In the genomic region with DNA sequence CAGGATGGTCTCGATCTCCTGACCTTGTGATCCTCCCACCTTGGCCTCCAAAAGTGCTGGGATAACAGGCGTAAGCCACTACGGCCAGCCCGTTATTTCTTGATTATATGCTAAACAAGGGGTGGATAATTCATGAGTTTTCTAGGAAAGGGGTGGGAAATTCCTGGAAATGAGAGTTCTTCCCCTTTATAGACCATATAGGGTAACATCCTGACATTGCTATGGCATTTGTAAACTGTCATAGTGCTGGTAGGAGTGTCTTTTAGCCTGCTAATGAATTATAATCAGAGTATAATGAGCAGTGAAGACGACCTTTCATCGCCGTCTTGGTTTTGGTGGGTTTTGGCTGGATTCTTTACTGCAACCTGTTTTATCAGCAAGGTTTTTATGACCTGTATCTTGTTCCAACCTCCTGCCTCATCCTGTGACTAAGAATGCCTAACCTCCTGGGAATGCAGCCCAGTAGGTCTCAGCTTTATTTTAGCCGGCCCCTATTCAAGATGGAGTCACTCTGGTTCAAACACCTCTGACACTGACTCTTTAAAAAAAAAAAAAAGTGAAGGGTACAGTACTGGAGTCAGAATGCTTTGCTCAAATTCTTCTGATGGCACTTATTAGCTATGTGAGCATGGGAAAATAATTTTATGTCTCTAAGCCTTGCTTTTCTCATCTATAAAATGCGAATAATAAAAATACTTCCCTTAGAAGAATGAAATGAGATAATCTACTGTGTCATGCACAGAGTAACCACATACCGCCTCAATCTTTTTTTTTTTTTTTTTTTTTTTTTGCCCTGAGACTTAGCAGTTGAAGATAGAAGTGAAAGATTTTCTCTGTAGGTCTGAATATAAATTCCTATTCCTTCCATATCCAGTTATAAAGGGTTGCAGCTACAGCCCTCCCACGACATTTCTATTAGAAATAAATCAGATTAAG, we compare ENCODE assay signal across 1 cellular context.
TF ChIP-seq lines count a peak whose summit lies in the region.

No MANE protein-coding gene starts in this region.

TF ChIP-seq in K562, 482 proteins besides CTCF, POLR2A, EP300 and RAD21 (continued from another document and continues in another):
- TF ChIP-seq CLOCK (CRISPR knock-in tag; IDR thresholded peaks at IDR 0.05; ENCODE audit: borderline replicate concordance) (peak; percentile 76; the same call in 1 of the 2 replicates), NR1H2 (CRISPR knock-in tag; IDR thresholded peaks at IDR 0.05) (no peak), CC2D1A (IDR thresholded peaks at IDR 0.05) (no peak), SNIP1 (IDR thresholded peaks at IDR 0.05; ENCODE audit: low read depth) (no peak), ZNF589 (CRISPR knock-in tag; IDR thresholded peaks at IDR 0.05; ENCODE audit: low read depth) (peak; percentile 100), ZNF197 (CRISPR knock-in tag; IDR thresholded peaks at IDR 0.05; ENCODE audit: low read depth) (peak; percentile 100), MED1 (CRISPR knock-in tag; IDR thresholded peaks at IDR 0.05; ENCODE audit: borderline replicate concordance) (no peak), BACH1 (tag; IDR thresholded peaks at IDR 0.05) (peak; percentile 99), ZNF263 (CRISPR knock-in tag; IDR thresholded peaks at IDR 0.05; ENCODE audit: borderline replicate concordance) (no peak), ESRRB (CRISPR knock-in tag; IDR thresholded peaks at IDR 0.05; ENCODE audit: borderline replicate concordance) (peak; percentile 89), ZNF696 (CRISPR knock-in tag; conservative IDR thresholded peaks at IDR 0.05) (no peak), TAF9B (IDR thresholded peaks at IDR 0.05; ENCODE audit: partially characterized antibody) (no peak), E2F5 (CRISPR knock-in tag; IDR thresholded peaks at IDR 0.05) (no peak), NCOA6 (IDR thresholded peaks at IDR 0.05) (no peak), STAT5B (CRISPR knock-in tag; IDR thresholded peaks at IDR 0.05) (peak; percentile 97), XRCC4 (IDR thresholded peaks at IDR 0.05; ENCODE audit: extremely low read depth, insufficient read depth, insufficient read length) (no peak), IRF9 (tag; IDR thresholded peaks at IDR 0.05) (peak; percentile 99), ZFP30 (CRISPR knock-in tag; IDR thresholded peaks at IDR 0.05; ENCODE audit: borderline replicate concordance) (no peak), MCM7 (IDR thresholded peaks at IDR 0.05) (no peak), ZNF184 (CRISPR knock-in tag; IDR thresholded peaks at IDR 0.05) (no peak), CCNT2 (IDR thresholded peaks at IDR 0.05; ENCODE audit: borderline replicate concordance, extremely low read depth, insufficient read length, low read depth, low read length) (no peak), DMBX1 (CRISPR knock-in tag; IDR thresholded peaks at IDR 0.05; ENCODE audit: borderline replicate concordance) (peak; percentile 99), ESRRA (IDR thresholded peaks at IDR 0.05; ENCODE audit: borderline replicate concordance, low read depth) (no peak), ZNF518B (CRISPR knock-in tag; IDR thresholded peaks at IDR 0.05) (peak; percentile 89), SETDB1 (IDR thresholded peaks at IDR 0.05; ENCODE audit: low read length) (no peak), KHSRP (IDR thresholded peaks at IDR 0.05) (no peak), ZNF644 (tag; IDR thresholded peaks at IDR 0.05; ENCODE audit: low read depth) (peak; percentile 99), ZNF217 (CRISPR knock-in tag; IDR thresholded peaks at IDR 0.05) (no peak), ZNF121 (CRISPR knock-in tag; conservative IDR thresholded peaks at IDR 0.05) (no peak), HNRNPLL (IDR thresholded peaks at IDR 0.05; ENCODE audit: low read depth, low read length, poor library complexity, severe bottlenecking) (no peak), HIVEP1 (CRISPR knock-in tag; IDR thresholded peaks at IDR 0.05) (peak; percentile 95), POLR2H (tag; IDR thresholded peaks at IDR 0.05; ENCODE audit: low read depth) (peak; percentile 95), PHTF2 (CRISPR knock-in tag; IDR thresholded peaks at IDR 0.05) (peak; percentile 68; the same call in 1 of the 2 replicates), HMG20A (CRISPR knock-in tag; conservative IDR thresholded peaks at IDR 0.05) (peak; percentile 45; the same call in 1 of the 2 replicates), TOE1 (IDR thresholded peaks at IDR 0.05; ENCODE audit: borderline replicate concordance) (no peak), TOE1 (CRISPR knock-in tag; IDR thresholded peaks at IDR 0.05; ENCODE audit: borderline replicate concordance, low read depth) (no peak), NR2C2 (CRISPR knock-in tag; IDR thresholded peaks at IDR 0.05) (no peak), NR2C2 (tag; IDR thresholded peaks at IDR 0.05) (peak; percentile 91), U2AF1 (optimal IDR thresholded peaks at IDR 0.05; ENCODE audit: low read depth, low read length) (no peak), DNMT1 (IDR thresholded peaks at IDR 0.05) (no peak), KAT2B (IDR thresholded peaks at IDR 0.05; ENCODE audit: low read depth, low read length) (no peak), OTX1 (CRISPR knock-in tag; IDR thresholded peaks at IDR 0.05) (peak; percentile 99), RBM22 (IDR thresholded peaks at IDR 0.05; ENCODE audit: low read depth, low read length, poor library complexity, severe bottlenecking) (no peak), XRCC3 (IDR thresholded peaks at IDR 0.05) (no peak), ZNF785 (CRISPR knock-in tag; IDR thresholded peaks at IDR 0.05) (0 out of 2 replicates have a peak, but pooled peaks have one; percentile 63), CBFA2T2 (conservative IDR thresholded peaks at IDR 0.05) (no peak), NFRKB (IDR thresholded peaks at IDR 0.05; ENCODE audit: low read depth) (no peak), NEUROD1 (IDR thresholded peaks at IDR 0.05; ENCODE audit: borderline replicate concordance, low read depth, low read length, partially characterized antibody) (no peak)
- TF ChIP-seq, protein P1, sequence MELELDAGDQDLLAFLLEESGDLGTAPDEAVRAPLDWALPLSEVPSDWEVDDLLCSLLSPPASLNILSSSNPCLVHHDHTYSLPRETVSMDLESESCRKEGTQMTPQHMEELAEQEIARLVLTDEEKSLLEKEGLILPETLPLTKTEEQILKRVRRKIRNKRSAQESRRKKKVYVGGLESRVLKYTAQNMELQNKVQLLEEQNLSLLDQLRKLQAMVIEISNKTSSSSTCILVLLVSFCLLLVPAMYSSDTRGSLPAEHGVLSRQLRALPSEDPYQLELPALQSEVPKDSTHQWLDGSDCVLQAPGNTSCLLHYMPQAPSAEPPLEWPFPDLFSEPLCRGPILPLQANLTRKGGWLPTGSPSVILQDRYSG (tag; conservative IDR thresholded peaks at IDR 0.05; ENCODE audit: low read depth) = peak; percentile 99
- TF ChIP-seq, protein P2, sequence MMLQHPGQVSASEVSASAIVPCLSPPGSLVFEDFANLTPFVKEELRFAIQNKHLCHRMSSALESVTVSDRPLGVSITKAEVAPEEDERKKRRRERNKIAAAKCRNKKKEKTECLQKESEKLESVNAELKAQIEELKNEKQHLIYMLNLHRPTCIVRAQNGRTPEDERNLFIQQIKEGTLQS (IDR thresholded peaks at IDR 0.05) = no peak
- TF ChIP-seq, protein P2 (CRISPR knock-in tag; conservative IDR thresholded peaks at IDR 0.05) = no peak
- TF ChIP-seq, protein P3, sequence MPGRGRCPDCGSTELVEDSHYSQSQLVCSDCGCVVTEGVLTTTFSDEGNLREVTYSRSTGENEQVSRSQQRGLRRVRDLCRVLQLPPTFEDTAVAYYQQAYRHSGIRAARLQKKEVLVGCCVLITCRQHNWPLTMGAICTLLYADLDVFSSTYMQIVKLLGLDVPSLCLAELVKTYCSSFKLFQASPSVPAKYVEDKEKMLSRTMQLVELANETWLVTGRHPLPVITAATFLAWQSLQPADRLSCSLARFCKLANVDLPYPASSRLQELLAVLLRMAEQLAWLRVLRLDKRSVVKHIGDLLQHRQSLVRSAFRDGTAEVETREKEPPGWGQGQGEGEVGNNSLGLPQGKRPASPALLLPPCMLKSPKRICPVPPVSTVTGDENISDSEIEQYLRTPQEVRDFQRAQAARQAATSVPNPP (IDR thresholded peaks at IDR 0.05; ENCODE audit: borderline replicate concordance, insufficient read depth, insufficient read length) = no peak
- TF ChIP-seq, protein P4, sequence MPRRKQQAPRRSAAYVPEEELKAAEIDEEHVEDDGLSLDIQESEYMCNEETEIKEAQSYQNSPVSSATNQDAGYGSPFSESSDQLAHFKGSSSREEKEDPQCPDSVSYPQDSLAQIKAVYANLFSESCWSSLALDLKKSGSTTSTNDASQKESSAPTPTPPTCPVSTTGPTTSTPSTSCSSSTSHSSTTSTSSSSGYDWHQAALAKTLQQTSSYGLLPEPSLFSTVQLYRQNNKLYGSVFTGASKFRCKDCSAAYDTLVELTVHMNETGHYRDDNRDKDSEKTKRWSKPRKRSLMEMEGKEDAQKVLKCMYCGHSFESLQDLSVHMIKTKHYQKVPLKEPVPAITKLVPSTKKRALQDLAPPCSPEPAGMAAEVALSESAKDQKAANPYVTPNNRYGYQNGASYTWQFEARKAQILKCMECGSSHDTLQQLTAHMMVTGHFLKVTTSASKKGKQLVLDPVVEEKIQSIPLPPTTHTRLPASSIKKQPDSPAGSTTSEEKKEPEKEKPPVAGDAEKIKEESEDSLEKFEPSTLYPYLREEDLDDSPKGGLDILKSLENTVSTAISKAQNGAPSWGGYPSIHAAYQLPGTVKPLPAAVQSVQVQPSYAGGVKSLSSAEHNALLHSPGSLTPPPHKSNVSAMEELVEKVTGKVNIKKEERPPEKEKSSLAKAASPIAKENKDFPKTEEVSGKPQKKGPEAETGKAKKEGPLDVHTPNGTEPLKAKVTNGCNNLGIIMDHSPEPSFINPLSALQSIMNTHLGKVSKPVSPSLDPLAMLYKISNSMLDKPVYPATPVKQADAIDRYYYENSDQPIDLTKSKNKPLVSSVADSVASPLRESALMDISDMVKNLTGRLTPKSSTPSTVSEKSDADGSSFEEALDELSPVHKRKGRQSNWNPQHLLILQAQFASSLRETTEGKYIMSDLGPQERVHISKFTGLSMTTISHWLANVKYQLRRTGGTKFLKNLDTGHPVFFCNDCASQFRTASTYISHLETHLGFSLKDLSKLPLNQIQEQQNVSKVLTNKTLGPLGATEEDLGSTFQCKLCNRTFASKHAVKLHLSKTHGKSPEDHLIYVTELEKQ (CRISPR knock-in tag; IDR thresholded peaks at IDR 0.05) = peak; percentile 97
